9 cellular contexts compared by ENCODE assay signal in genomic region chr20:37356387-37356786, GRCh38. TPM values are rescaled to one million over a fixed set of nuclear protein-coding genes. Genes with fewer than 3 reads are reported as not detected.
DNase-seq lines count a peak whose midpoint lies in the region; ATAC-seq and TF ChIP-seq lines count a peak whose summit lies in the region.
"Had no signal": no experiment of that assay in that cellular context is flagged by ENCODE, and none has a peak within 500 bp of the region (broad histone marks: within the 10 kb centered on the region; RNA-seq: fewer than 3 reads in every experiment).

No MANE protein-coding gene starts in this region.

- H3K4me3 ChIP-seq in dorsolateral prefrontal cortex (no peak overlapping the region), muscle layer of colon (ENCODE audit: low read depth in 1 of 2, low read length in 2 of 2) (no peak overlapping the region)

- peak; percentile 56 for DNase-seq in natural killer cell treated with Interleukin-12 subunit alpha and Interleukin-12 subunit beta and Interleukin-15 and Interleukin-18, amount 100 ng/mL, for 72 hours (ENCODE audit: low spot score)
- DNase-seq in natural killer cell: no peak
- peak in 5 of 10 donors; percentile 32 to 56 (median 44) for DNase-seq in dorsolateral prefrontal cortex
- no peak for DNase-seq in activated CD8-positive, alpha-beta memory T cell treated with anti-CD3 and anti-CD28 coated beads, Interleukin-2, amount 50 U/mL, for 48 hours
- no peak for DNase-seq in epidermal melanocyte (ENCODE audit: insufficient read length, low spot score)
- DNase-seq in NCI-H1694 treated with DMSO at 0.1 percent for 48 hours (lab: John Stamatoyannopoulos, UW): no peak
- DNase-seq: NCI-H2081 had no signal

- H3K27me3 ChIP-seq in dorsolateral prefrontal cortex: peaks cover 0 to 5% (median 0%) of the 10 kb centered on the region in 45 donors
- H3K27me3 ChIP-seq in muscle layer of colon (ENCODE audit: control insufficient read depth in 1 of 2, insufficient read depth in 2 of 2, low read length in 2 of 2): no peaks in the 10 kb centered on the region

- peak; percentile 11 to 12 for ATAC-seq in natural killer cell treated with Interleukin-12 subunit alpha and Interleukin-12 subunit beta and Interleukin-15 and Interleukin-18, amount 100 ng/mL, for 72 hours
- ATAC-seq in natural killer cell: no peak
- ATAC-seq in GM21447 (IDR thresholded peaks at IDR 0.05; ENCODE audit: unreplicated experiment): no peak

- peaks cover 59% of the 10 kb centered on the region for H3K4me1 ChIP-seq in muscle layer of colon (ENCODE audit: insufficient read depth, low read length)

- H3K36me3 ChIP-seq in muscle layer of colon (ENCODE audit: insufficient read depth, low read length): no peaks in the 10 kb centered on the region

- no peaks in the 10 kb centered on the region for H3K27me3 Mint-ChIP-seq in natural killer cell treated with Interleukin-12 subunit alpha and Interleukin-12 subunit beta and Interleukin-15 and Interleukin-18, amount 100 ng/mL, for 72 hours
- H3K27me3 Mint-ChIP-seq in natural killer cell (ENCODE audit: low read depth in 2 of 2): no peaks in the 10 kb centered on the region

- no peaks in the 10 kb centered on the region for H3K9me3 Mint-ChIP-seq in natural killer cell treated with Interleukin-12 subunit alpha and Interleukin-12 subunit beta and Interleukin-15 and Interleukin-18, amount 100 ng/mL, for 72 hours
- H3K9me3 Mint-ChIP-seq in natural killer cell: no peaks in the 10 kb centered on the region

- H3K36me3 Mint-ChIP-seq in natural killer cell treated with Interleukin-12 subunit alpha and Interleukin-12 subunit beta and Interleukin-15 and Interleukin-18, amount 100 ng/mL, for 72 hours: no peaks in the 10 kb centered on the region
- no peaks in the 10 kb centered on the region for H3K36me3 Mint-ChIP-seq in natural killer cell

- H3K27ac ChIP-seq in dorsolateral prefrontal cortex (peak overlapping the region in 44 of 59 donors; percentile 17 to 80 (median 54)), muscle layer of colon (ENCODE audit: low read depth, low read length) (peak overlapping the region; percentile 76)

- H3K4me3 Mint-ChIP-seq in natural killer cell treated with Interleukin-12 subunit alpha and Interleukin-12 subunit beta and Interleukin-15 and Interleukin-18, amount 100 ng/mL, for 72 hours: no peak overlapping the region
- no peak overlapping the region for H3K4me3 Mint-ChIP-seq in natural killer cell

- H3K9me3 ChIP-seq in muscle layer of colon (ENCODE audit: low read length): no peaks in the 10 kb centered on the region

- H3K4me1 Mint-ChIP-seq in natural killer cell treated with Interleukin-12 subunit alpha and Interleukin-12 subunit beta and Interleukin-15 and Interleukin-18, amount 100 ng/mL, for 72 hours (ENCODE audit: low read depth in 2 of 2): peaks cover 9 to 17% of the 10 kb centered on the region in 2 donors
- peaks cover 0 to 25% of the 10 kb centered on the region in 2 donors for H3K4me1 Mint-ChIP-seq in natural killer cell

- peak overlapping the region in 1 of 2 donors; percentile 49 for H3K27ac Mint-ChIP-seq in natural killer cell treated with Interleukin-12 subunit alpha and Interleukin-12 subunit beta and Interleukin-15 and Interleukin-18, amount 100 ng/mL, for 72 hours
- H3K27ac Mint-ChIP-seq in natural killer cell: peak overlapping the region in 1 of 2 donors; percentile 56

- TF ChIP-seq CTCF in natural killer cell (IDR thresholded peaks at IDR 0.05) (no peak), dorsolateral prefrontal cortex (IDR thresholded peaks at IDR 0.05 in 54 of 56, conservative IDR thresholded peaks at IDR 0.05 in 2 of 56; ENCODE audit: low read depth in 1 of 56, partially characterized antibody in 56 of 56) (no peak)

- intact Hi-C loops in natural killer cell (cut with micrococcal nuclease) (no loop called here), dorsolateral prefrontal cortex (cut with DNase I) (no loop called here)

- H3K9ac ChIP-seq in muscle layer of colon (ENCODE audit: low read length): no peak overlapping the region

RNA-seq across cellular contexts. Expression of gene SRC, which starts 10.4 kb away (rescaled TPM):
- total RNA-seq in natural killer cell treated with Interleukin-12 subunit alpha and Interleukin-12 subunit beta and Interleukin-15 and Interleukin-18, amount 100 ng/mL, for 72 hours: 1 to 10 TPM; 6.8 to 8.6 TPM
- 10 to 100 TPM in 2 of 3 donors, 1 to 10 TPM in 1; 2.3 to 15.6 (median 10.5) TPM for total RNA-seq in natural killer cell
- 10 to 100 TPM; 14.4 to 53.8 (median 34.1) TPM for total RNA-seq in dorsolateral prefrontal cortex

Comparison
In these comparisons a context has a peak if more than half of its experiments do, and no peak if none do; other contexts are left out.
1. ATAC-seq: peak in natural killer cell treated with Interleukin-12 subunit alpha and Interleukin-12 subunit beta and Interleukin-15 and Interleukin-18, amount 100 ng/mL, for 72 hours (2 of 2); none in natural killer cell (0 of 3) and GM21447 (single experiment).